ENCODE assay signal across 23 cellular contexts in the genomic region with DNA sequence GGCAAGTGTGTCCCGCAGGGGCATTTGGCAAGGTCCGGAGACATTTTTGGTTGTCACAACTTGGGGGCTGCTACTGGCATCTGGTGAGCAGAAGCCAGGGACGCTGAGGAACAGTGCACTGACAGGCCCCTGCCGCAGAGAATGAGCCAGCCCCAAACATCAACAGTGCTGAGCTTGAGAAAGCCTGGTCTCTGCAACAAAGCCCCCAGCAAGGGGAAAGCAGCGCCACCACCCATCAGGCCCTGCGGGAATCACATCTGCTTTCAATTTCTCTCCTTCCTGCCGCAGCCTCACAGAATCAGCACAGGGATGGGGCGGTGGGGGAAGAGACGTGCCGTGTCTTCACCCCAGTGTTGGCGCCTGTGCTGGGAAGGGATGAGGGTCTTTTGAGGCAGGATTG. TPM values are rescaled to one million over a fixed set of nuclear protein-coding genes. Genes with fewer than 3 reads are reported as not detected.
DNase-seq lines count a peak whose midpoint lies in the region; ATAC-seq, FAIRE-seq and TF ChIP-seq lines count a peak whose summit lies in the region.
"Had no signal": no experiment of that assay in that cellular context is flagged by ENCODE, and none has a peak within 500 bp of the region (broad histone marks: within the 10 kb centered on the region; RNA-seq: fewer than 3 reads in every experiment).

No MANE protein-coding gene starts in this region.

- H3K9me3 Mint-ChIP-seq in GM23338 = no peaks in the 10 kb centered on the region
- peaks cover 2% of the 10 kb centered on the region for H3K9me3 Mint-ChIP-seq in astrocyte (ENCODE audit: unreplicated experiment)
- no peaks in the 10 kb centered on the region for H3K9me3 Mint-ChIP-seq in nephron
- H3K9me3 Mint-ChIP-seq: IgD-negative memory B cell; stimulated activated effector memory CD8-positive, alpha-beta T cell treated with anti-CD3 and anti-CD28 coated beads, Interleukin-12 subunit alpha, Interleukin-12 subunit beta, amount 100 ng/mL, for 72 hours had no signal

- H3K4me1 Mint-ChIP-seq in GM23338 (peaks cover 21% of the 10 kb centered on the region), astrocyte (ENCODE audit: low read depth, unreplicated experiment) (peaks cover 14% of the 10 kb centered on the region), nephron (peaks cover 30% of the 10 kb centered on the region)
- H3K4me1 Mint-ChIP-seq: B cell had no signal

- FAIRE-seq in astrocyte (lab: Jason Lieb, UNC) = no peak
- FAIRE-seq: frontal cortex, pancreas had no signal

- TF ChIP-seq POLR2A in vagina (IDR thresholded peaks at IDR 0.05) = no peak

- ATAC-seq in GM23338 (peak; percentile 8; the same call in 2 of the 3 replicates), foreskin keratinocyte (no peak), GM19467 (IDR thresholded peaks at IDR 0.05; ENCODE audit: unreplicated experiment) (no peak)
- ATAC-seq: pancreas; stimulated activated effector memory CD8-positive, alpha-beta T cell treated with anti-CD3 and anti-CD28 coated beads, Interleukin-12 subunit alpha, Interleukin-12 subunit beta, amount 100 ng/mL, for 72 hours had no signal

- no peaks in the 10 kb centered on the region for H4K20me1 ChIP-seq in GM23338 (replicated peaks; ENCODE audit: insufficient read depth)
- H4K20me1 ChIP-seq in astrocyte (ENCODE audit: insufficient read depth, low read length) = no peaks in the 10 kb centered on the region

- H3K9me3 ChIP-seq in astrocyte (ENCODE audit: insufficient read depth, low read depth, low read length) (no peaks in the 10 kb centered on the region), vagina (no peaks in the 10 kb centered on the region)
- H3K9me3 ChIP-seq: left ventricle myocardium inferior, pancreas, SJCRH30, tibial artery had no signal

- H3K36me3 ChIP-seq in GM23338 (ENCODE audit: insufficient read depth) (no peaks in the 10 kb centered on the region), astrocyte (ENCODE audit: insufficient read depth, low read length) (no peaks in the 10 kb centered on the region), vagina (no peaks in the 10 kb centered on the region)
- H3K36me3 ChIP-seq: left ventricle myocardium inferior, pancreas, SJCRH30, tibial artery had no signal

- TF ChIP-seq CTCF in GM23338 (conservative IDR thresholded peaks at IDR 0.05; ENCODE audit: low read depth in 2 of 2) = peak in 1 of 2 experiments; percentile 16; a peak in 1 of 4 replicates
- no peak for TF ChIP-seq CTCF in astrocyte (IDR thresholded peaks at IDR 0.05; ENCODE audit: insufficient read depth, low read depth, low read length)
- no peak for TF ChIP-seq CTCF in nephron (IDR thresholded peaks at IDR 0.05; ENCODE audit: unreplicated experiment in 3 of 3)
- TF ChIP-seq CTCF in foreskin keratinocyte (conservative IDR thresholded peaks at IDR 0.05) = no peak
- TF ChIP-seq CTCF in vagina (IDR thresholded peaks at IDR 0.05) = no peak

- H3K9me2 ChIP-seq in GM23338 (ENCODE audit: insufficient read depth) = no peaks in the 10 kb centered on the region

- intact Hi-C loops in vagina (cut with DNase I) = no loop called here

- H3K79me2 ChIP-seq in GM23338 (replicated peaks; ENCODE audit: insufficient read depth) (no peaks in the 10 kb centered on the region), astrocyte (ENCODE audit: insufficient read depth, low read length) (peaks cover 8% of the 10 kb centered on the region)

- no peak overlapping the region for H3K27ac ChIP-seq in GM23338 (ENCODE audit: low read depth)
- peak overlapping the region; percentile 100 for H3K27ac ChIP-seq in astrocyte (ENCODE audit: low read depth, low read length)
- no peak overlapping the region for H3K27ac ChIP-seq in foreskin keratinocyte
- H3K27ac ChIP-seq in vagina = no peak overlapping the region
- H3K27ac ChIP-seq: left ventricle myocardium inferior, pancreas, SJCRH30, tibial artery had no signal

- peaks cover 14% of the 10 kb centered on the region for H3K4me1 ChIP-seq in GM23338 (ENCODE audit: insufficient read depth)
- peaks cover 48% of the 10 kb centered on the region for H3K4me1 ChIP-seq in astrocyte (ENCODE audit: insufficient read depth, low read length)
- H3K4me1 ChIP-seq in foreskin keratinocyte = peaks cover 40% of the 10 kb centered on the region
- peaks cover 4% of the 10 kb centered on the region for H3K4me1 ChIP-seq in vagina
- H3K4me1 ChIP-seq: pancreas had no signal

- H3K36me3 Mint-ChIP-seq in GM23338 (ENCODE audit: low read depth) (no peaks in the 10 kb centered on the region), astrocyte (ENCODE audit: low read depth, unreplicated experiment) (peaks cover 5% of the 10 kb centered on the region), nephron (ENCODE audit: low read depth) (no peaks in the 10 kb centered on the region)
- H3K36me3 Mint-ChIP-seq: stimulated activated effector memory CD8-positive, alpha-beta T cell treated with anti-CD3 and anti-CD28 coated beads, Interleukin-12 subunit alpha, Interleukin-12 subunit beta, amount 100 ng/mL, for 72 hours had no signal

- H3K4me2 ChIP-seq in GM23338 (no peak overlapping the region), astrocyte (ENCODE audit: low read length) (peak overlapping the region; percentile 72)

- 0 out of 2 replicates have a peak overlapping the region, but pooled peaks have one; percentile 14 for H2AFZ ChIP-seq in GM23338
- peak overlapping the region; percentile 59 for H2AFZ ChIP-seq in astrocyte (ENCODE audit: low read depth, low read length)

- H3K27me3 ChIP-seq in GM23338 (ENCODE audit: insufficient read depth) (no peaks in the 10 kb centered on the region), astrocyte (ENCODE audit: insufficient read depth, low read length) (no peaks in the 10 kb centered on the region), foreskin keratinocyte (no peaks in the 10 kb centered on the region), vagina (no peaks in the 10 kb centered on the region)
- H3K27me3 ChIP-seq: pancreas, SJCRH30 had no signal

- peak; percentile 39 for DNase-seq in D341Med (ENCODE audit: low spot score)
- DNase-seq in GM23338 (ENCODE audit: low spot score) = peak; percentile 34
- DNase-seq in astrocyte (ENCODE audit: low read depth) = no peak
- no peak for DNase-seq in foreskin keratinocyte
- no peak for DNase-seq in NCI-H1048 (lab: John Stamatoyannopoulos, UW)
- no peak for DNase-seq in vagina (ENCODE audit: extremely low spot score in 2 of 2)
- DNase-seq: activated CD4-positive, alpha-beta T cell treated with anti-CD3 and anti-CD28 coated beads for 1 hour; activated effector memory CD4-positive, alpha-beta T cell treated with anti-CD3 and anti-CD28 coated beads, Interleukin-2, amount 50 U/mL, for 16 hours; aorta; left ventricle myocardium inferior; NCI-H2029 treated with DMSO at 0.1 percent for 48 hours; NCI-H510A treated with DMSO at 0.1 percent for 48 hours; pancreas; SJCRH30; stimulated activated CD4-positive, alpha-beta T cell treated with anti-CD3 and anti-CD28 coated beads, Interleukin-12 subunit alpha, Interleukin-12 subunit beta, amount 100 ng/mL, for 4 hours; T1000; tibial artery had no signal

- H3F3A ChIP-seq in GM23338 (replicated peaks; ENCODE audit: low read depth) = 0 out of 2 replicates have a peak, but pooled peaks cover 4% of the 10 kb centered on the region

- H3K4me3 Mint-ChIP-seq in GM23338 = no peak overlapping the region
- no peak overlapping the region for H3K4me3 Mint-ChIP-seq in astrocyte (ENCODE audit: unreplicated experiment)
- H3K4me3 Mint-ChIP-seq in nephron = no peak overlapping the region
- H3K4me3 Mint-ChIP-seq: B cell; IgD-negative memory B cell; stimulated activated effector memory CD8-positive, alpha-beta T cell treated with anti-CD3 and anti-CD28 coated beads, Interleukin-12 subunit alpha, Interleukin-12 subunit beta, amount 100 ng/mL, for 72 hours had no signal

- peak overlapping the region; percentile 85 for H3K9ac ChIP-seq in astrocyte (ENCODE audit: low read length)

- peaks cover 8% of the 10 kb centered on the region for H3K27me3 Mint-ChIP-seq in GM23338 (ENCODE audit: insufficient read depth, low read depth, poor library complexity)
- H3K27me3 Mint-ChIP-seq in astrocyte (ENCODE audit: low read depth, unreplicated experiment) = no peaks in the 10 kb centered on the region
- peaks cover 10% of the 10 kb centered on the region for H3K27me3 Mint-ChIP-seq in nephron (ENCODE audit: low read depth)
- H3K27me3 Mint-ChIP-seq: IgD-negative memory B cell had no signal

- H3K27ac Mint-ChIP-seq in GM23338 (no peak overlapping the region), astrocyte (ENCODE audit: unreplicated experiment) (no peak overlapping the region), nephron (peak overlapping the region in 2 of 3 experiments; percentile 29 to 75)
- H3K27ac Mint-ChIP-seq: B cell; IgD-negative memory B cell; stimulated activated effector memory CD8-positive, alpha-beta T cell treated with anti-CD3 and anti-CD28 coated beads, Interleukin-12 subunit alpha, Interleukin-12 subunit beta, amount 100 ng/mL, for 72 hours had no signal

- H3K4me3 ChIP-seq in GM23338 (no peak overlapping the region), astrocyte (ENCODE audit: insufficient read depth, low read depth, low read length) (no peak overlapping the region), vagina (no peak overlapping the region)
- H3K4me3 ChIP-seq: left ventricle myocardium inferior, pancreas, SJCRH30, tibial artery had no signal

TF ChIP-seq in GM23338, 12 proteins besides CTCF, POLR2A, EP300 and RAD21 (continues in another document):
- TF ChIP-seq CREB1 (CRISPR knock-in tag; IDR thresholded peaks at IDR 0.05; ENCODE audit: low read depth) (no peak), STAT1 (IDR thresholded peaks at IDR 0.05; ENCODE audit: unreplicated experiment) (no peak)

RNA-seq across cellular contexts. Expression of gene PRPSAP1, which starts 14.8 kb away (rescaled TPM):
- 47.9 and 58.8 TPM in 2 replicates for total RNA-seq in GM23338 (2014; rRNA removed; shearing (Covaris generic))
- polyA plus RNA-seq in GM23338 (2016; fragmentation: Nextera tagmentation; extraction: Ambion mirVana) (31.5 and 39.5 TPM in 2 replicates), foreskin keratinocyte (40.4 and 43.8 TPM in 2 replicates)
- total RNA-seq in astrocyte (33.3 and 36.2 TPM in 2 replicates), foreskin keratinocyte (43.7 and 44.0 TPM in 2 replicates), vagina (92.6 TPM)

RNA-seq across cellular contexts. Expression of gene SPHK1, which starts 15.9 kb away (rescaled TPM):
- total RNA-seq in GM23338 (2014; rRNA removed; shearing (Covaris generic)) = 3.2 and 7.4 TPM in 2 replicates
- polyA plus RNA-seq in GM23338 (2016; fragmentation: Nextera tagmentation; extraction: Ambion mirVana) (0.63 and 1.3 TPM in 2 replicates), foreskin keratinocyte (90.1 and 147 TPM in 2 replicates)
- total RNA-seq in astrocyte (34.8 TPM in 2 replicates), foreskin keratinocyte (81.9 and 128 TPM in 2 replicates), vagina (11.0 TPM)
- polyA plus RNA-seq: IgD-negative memory B cell had no signal

Comparison
In these comparisons a context has a peak if more than half of its experiments do, and no peak if none do; other contexts are left out.
1. DNase-seq: peak in D341Med (single experiment) and GM23338 (single experiment); none in astrocyte (single experiment), foreskin keratinocyte (0 of 2), NCI-H1048 (single experiment) and vagina (0 of 2).
2. H3K27ac Mint-ChIP-seq: peak in nephron (2 of 3); none in GM23338 (single experiment) and astrocyte (single experiment).